In the genomic region with DNA sequence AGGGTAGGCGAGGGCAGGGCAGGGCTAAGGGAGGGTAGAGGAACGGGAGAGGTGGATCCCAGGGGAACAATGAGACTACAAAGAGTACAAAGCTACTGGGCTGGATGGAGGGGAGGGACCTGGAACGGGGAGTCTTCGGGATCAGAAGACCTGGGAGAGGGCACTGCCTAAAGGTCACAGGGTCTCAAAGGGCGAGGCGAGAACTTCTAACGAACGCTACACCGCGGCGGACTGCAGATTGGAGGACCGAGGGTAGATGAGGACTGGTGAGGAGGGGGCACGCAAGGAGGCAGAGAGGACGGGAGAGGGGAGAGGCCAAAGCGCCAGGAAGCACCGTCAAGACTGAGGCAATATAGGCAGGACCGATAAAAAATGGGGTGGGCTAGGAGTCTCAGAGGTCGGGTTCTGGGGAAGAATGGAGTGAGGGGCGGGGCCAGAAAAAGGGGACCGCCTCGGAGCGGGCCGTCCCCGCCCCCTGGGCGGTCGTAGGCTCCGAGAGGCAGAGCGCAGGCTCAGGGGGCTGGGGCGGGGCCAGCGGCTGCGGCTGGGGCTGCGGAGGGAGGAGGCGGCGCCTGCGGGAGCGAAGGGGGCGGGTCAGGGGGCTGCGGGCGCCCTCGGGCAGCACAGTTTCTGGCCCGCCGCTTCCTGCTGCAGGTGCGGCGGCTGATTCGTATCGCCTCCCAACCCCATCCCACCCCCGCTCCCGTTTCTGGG, we compare ENCODE assay signal across 8 cellular contexts. TPM values are rescaled to one million over a fixed set of nuclear protein-coding genes. Genes with fewer than 3 reads are reported as not detected.
DNase-seq lines count a peak whose midpoint lies in the region; ATAC-seq and TF ChIP-seq lines count a peak whose summit lies in the region.

No MANE protein-coding gene starts in this region.

- no peak overlapping the region for H2AFZ ChIP-seq in OCI-LY7 (ENCODE audit: low read length)
- peak overlapping the region; percentile 30 for H2AFZ ChIP-seq in parathyroid adenoma

- H3K79me2 ChIP-seq in OCI-LY7 (ENCODE audit: insufficient read depth, low read depth, low read length) = peaks cover 35% of the 10 kb centered on the region
- H3K79me2 ChIP-seq in parathyroid adenoma = peaks cover 7% of the 10 kb centered on the region

- ATAC-seq in Right ventricle myocardium superior (ENCODE audit: poor library complexity) (peak; percentile 62), HG03342 (IDR thresholded peaks at IDR 0.05; ENCODE audit: unreplicated experiment) (no peak)

- peaks cover 26% of the 10 kb centered on the region for H3K27me3 ChIP-seq in HUES6 (ENCODE audit: control insufficient read depth, insufficient read depth, low read length)
- no peaks in the 10 kb centered on the region for H3K27me3 ChIP-seq in parathyroid adenoma (ENCODE audit: control insufficient read depth, insufficient read depth, low read length)
- no peaks in the 10 kb centered on the region for H3K27me3 ChIP-seq in testis

- H3K4me3 ChIP-seq in GM12865 (ENCODE audit: low read depth, low read length) (peak overlapping the region; percentile 68), HUES6 (ENCODE audit: low read depth, low read length) (peak overlapping the region; percentile 83), OCI-LY7 (ENCODE audit: low read depth, low read length, poor library complexity, severe bottlenecking) (peak overlapping the region; percentile 68), parathyroid adenoma (ENCODE audit: low read depth, low read length) (peak overlapping the region; percentile 98), testis (peak overlapping the region; percentile 32 to 35)

- peaks cover 14% of the 10 kb centered on the region; the same call in 1 of the 2 replicates for H4K20me1 ChIP-seq in OCI-LY7 (ENCODE audit: insufficient read depth, low read length)

- TF ChIP-seq CTCF in GM12865 (IDR thresholded peaks at IDR 0.05; ENCODE audit: insufficient read depth, low read depth, low read length, missing control alignments) = no peak
- TF ChIP-seq CTCF in OCI-LY7 (conservative IDR thresholded peaks at IDR 0.05; ENCODE audit: low read length) = no peak
- no peak for TF ChIP-seq CTCF in parathyroid adenoma (IDR thresholded peaks at IDR 0.05)
- no peak for TF ChIP-seq CTCF in testis (IDR thresholded peaks at IDR 0.05)

- no peaks in the 10 kb centered on the region for H3K9me2 ChIP-seq in OCI-LY7 (ENCODE audit: insufficient read depth, low read length)

- H3K9me3 ChIP-seq in HUES6 (ENCODE audit: control insufficient read depth, insufficient read depth, low read depth, low read length) (no peaks in the 10 kb centered on the region), OCI-LY7 (ENCODE audit: low read length) (no peaks in the 10 kb centered on the region), parathyroid adenoma (ENCODE audit: control insufficient read depth, low read length) (no peaks in the 10 kb centered on the region), testis (no peaks in the 10 kb centered on the region)

- H3K36me3 ChIP-seq in HUES6 (ENCODE audit: control insufficient read depth, insufficient read depth, low read length) (no peaks in the 10 kb centered on the region), OCI-LY7 (ENCODE audit: insufficient read depth, low read length) (peaks cover 34% of the 10 kb centered on the region), parathyroid adenoma (ENCODE audit: control insufficient read depth, insufficient read depth, low read length) (no peaks in the 10 kb centered on the region), testis (ENCODE audit: low read depth, missing control alignments) (no peaks in the 10 kb centered on the region)

- DNase-seq in GM12865 (ENCODE audit: low read depth) (peak; percentile 95), OCI-LY7 (ENCODE audit: low spot score) (peak; percentile 95), Right ventricle myocardium superior (peak; percentile 89), testis (peak; percentile 88)
- peak; percentile 45 to 62 for DNase-seq in activated T-helper 1 cell treated with anti-CD3 and anti-CD28 coated beads, Interleukin-2, amount 50 U/mL, for 16 hours (ENCODE audit: low read depth in 1 of 2, low spot score in 1 of 2)

- BruUV-seq in OCI-LY7 (replicated peaks; lab: Mats Ljungman, UMichigan) = no TSS peak

- H3K4me2 ChIP-seq in OCI-LY7 (ENCODE audit: low read length) (peak overlapping the region; percentile 95), parathyroid adenoma (ENCODE audit: low read length) (peak overlapping the region; percentile 98)

- CTCF ChIA-PET in OCI-LY7 (lab: Charles Lee; ENCODE audit: unreplicated experiment) = no interaction called here

- TF ChIP-seq POLR2A in testis (IDR thresholded peaks at IDR 0.05) = no peak

- 2% methylated on average over 32 to 46 of the region's 48 CpGs for WGBS in testis, 2 donors

- intact Hi-C loops in OCI-LY7 (cut with micrococcal nuclease; ENCODE audit: unreplicated experiment) = loop anchor here (2.0 kb wide), 1 partner anchor 14 kb away; no protein-coding TSS in a partner anchor
- intact Hi-C loops in Right ventricle myocardium superior (cut with DNase I) = no loop called here
- intact Hi-C loops in testis (cut with DNase I; ENCODE audit: low total_unique reads) = no loop called here

- H3K9ac ChIP-seq in HUES6 (ENCODE audit: low read length) (peak overlapping the region; percentile 70), parathyroid adenoma (no peak overlapping the region)

- H3K4me1 ChIP-seq in HUES6 (ENCODE audit: control insufficient read depth, insufficient read depth, low read length) (peaks cover 19% of the 10 kb centered on the region), OCI-LY7 (ENCODE audit: insufficient read depth, low read length, poor library complexity, severe bottlenecking) (peaks cover 59% of the 10 kb centered on the region), parathyroid adenoma (peaks cover 15% of the 10 kb centered on the region), testis (peaks cover 24% of the 10 kb centered on the region)

- H3K27ac ChIP-seq in HUES6 (ENCODE audit: low read depth, low read length) = no peak overlapping the region; the same call in 1 of the 2 replicates
- peak overlapping the region; percentile 79 for H3K27ac ChIP-seq in OCI-LY7 (ENCODE audit: low read depth, low read length, poor library complexity, severe bottlenecking)
- H3K27ac ChIP-seq in parathyroid adenoma = peak overlapping the region; percentile 99
- H3K27ac ChIP-seq in testis = peak overlapping the region in 1 of 2 donors; percentile 64

- POLR2A ChIA-PET in OCI-LY7 (lab: Charles Lee) = interaction anchor here (0.6 to 1.1 kb wide), 2 partner anchors 14 to 1001 kb away, joined by 3 read pairs; no protein-coding TSS in a partner anchor

RNA-seq across cellular contexts. Expression of a gene that starts 1.3 kb away (rescaled TPM):
- 7.1 and 7.4 TPM in 2 replicates for total RNA-seq in OCI-LY7 (2014; rRNA removed; shearing (Covaris generic))
- total RNA-seq in OCI-LY7 (2022) (21.7 and 23.4 TPM in 2 replicates), Right ventricle myocardium superior (2.0 TPM), testis (10 to 100 TPM in 1 of 2 donors, 1 to 10 TPM in 1; 6.9 to 16.0 TPM)
- 7.7 TPM for polyA plus RNA-seq in testis (ENCODE audit: insufficient read depth, low read depth, low replicate concordance)

RNA-seq across cellular contexts. Expression of a gene that starts 34.9 kb away (rescaled TPM):
- total RNA-seq in OCI-LY7 (2014; rRNA removed; shearing (Covaris generic)) = 2.6 and 5.7 TPM in 2 replicates
- total RNA-seq in OCI-LY7 (2022) (15.7 and 30.1 TPM in 2 replicates), Right ventricle myocardium superior (0.40 TPM), testis (1 to 10 TPM; 1.3 to 2.0 TPM)
- 11.5 TPM for polyA plus RNA-seq in testis (ENCODE audit: insufficient read depth, low read depth, low replicate concordance)

RNA-seq across cellular contexts. Expression of a gene that starts 45.7 kb away (rescaled TPM):
- total RNA-seq in OCI-LY7 (2014; rRNA removed; shearing (Covaris generic)) = 52.8 and 65.7 TPM in 2 replicates
- total RNA-seq in OCI-LY7 (2022) = 41.2 and 53.1 TPM in 2 replicates
- total RNA-seq in Right ventricle myocardium superior = 68.4 TPM
- 10 to 100 TPM; 93.8 to 96.6 TPM for total RNA-seq in testis
- polyA plus RNA-seq in testis (ENCODE audit: insufficient read depth, low read depth, low replicate concordance) = 68.0 TPM

RNA-seq across cellular contexts. Expression of a gene that starts 53.6 kb away (rescaled TPM):
- 147 and 233 TPM in 2 replicates for total RNA-seq in OCI-LY7 (2014; rRNA removed; shearing (Covaris generic))
- total RNA-seq in OCI-LY7 (2022) (119 and 127 TPM in 2 replicates), Right ventricle myocardium superior (7.8 TPM), testis (10 to 100 TPM; 42.2 to 51.7 TPM)
- polyA plus RNA-seq in testis (ENCODE audit: insufficient read depth, low read depth, low replicate concordance) = 30.7 TPM

Comparison
In these comparisons a context has a peak if more than half of its experiments do, and no peak if none do; other contexts are left out.
1. H3K4me3 ChIP-seq: peak in every context shown above with its lines; median percentile 98 in parathyroid adenoma; 83 in HUES6; 68 in GM12865; 68 in OCI-LY7; 34 in testis.